14 cellular contexts compared by ENCODE assay signal in the genomic region with DNA sequence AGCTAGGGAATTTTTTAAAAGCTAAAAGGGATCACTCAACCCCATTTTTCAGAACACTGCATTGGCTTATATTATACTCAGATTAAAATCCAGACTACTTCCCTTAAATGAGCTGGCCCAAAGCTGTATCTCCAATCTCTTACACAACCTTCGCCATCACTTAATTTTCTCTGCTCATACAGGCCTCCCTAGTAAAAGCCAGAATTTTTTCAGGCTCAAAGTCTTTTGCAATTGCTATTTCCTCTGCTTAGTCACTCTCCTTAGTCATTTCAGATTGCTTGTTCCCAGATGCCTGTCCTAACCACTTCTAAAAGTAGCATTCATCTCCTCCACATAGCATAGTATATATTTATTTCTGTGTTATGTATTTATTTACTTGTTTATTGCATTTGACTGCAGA.
DNase-seq lines count a peak whose midpoint lies in the region; TF ChIP-seq lines count a peak whose summit lies in the region.
"Had no signal": no experiment of that assay in that cellular context is flagged by ENCODE, and none has a peak within 500 bp of the region (broad histone marks: within the 10 kb centered on the region; RNA-seq: fewer than 3 reads in every experiment).

No MANE protein-coding gene starts in this region.

- H3K9me3 ChIP-seq in skeletal muscle satellite cell (replicated peaks; ENCODE audit: low read length) = no peaks in the 10 kb centered on the region
- H3K9me3 ChIP-seq: colonic mucosa, heart left ventricle had no signal

- TF ChIP-seq CTCF in fibroblast of mammary gland (conservative IDR thresholded peaks at IDR 0.05; ENCODE audit: control insufficient read depth, insufficient read depth, low read depth, low read length) (no peak), glutamatergic neuron (IDR thresholded peaks at IDR 0.05; ENCODE audit: partially characterized antibody, unreplicated experiment) (no peak)

- H3K27me3 ChIP-seq in skeletal muscle satellite cell (ENCODE audit: control insufficient read depth, insufficient read depth, low read length) = no peaks in the 10 kb centered on the region
- H3K27me3 ChIP-seq: colonic mucosa, heart left ventricle had no signal

- in situ Hi-C loops in SK-MEL-5 (cut with HindIII; ENCODE audit: low pct_unique_long_range_greater_than_20kb, low sequenced_read_pairs) = no loop called here

- CTCF ChIA-PET in activated CD4-positive, alpha-beta memory T cell treated with anti-CD3 and anti-CD28 coated beads for 36 hours (lab: Charles Lee) = no interaction called here

- H3K9me3 Mint-ChIP-seq in activated CD4-positive, alpha-beta memory T cell treated with anti-CD3 and anti-CD28 coated beads for 36 hours = peaks cover 11% of the 10 kb centered on the region
- peaks cover 23% of the 10 kb centered on the region for H3K9me3 Mint-ChIP-seq in T-helper 2 cell treated with Interferon-gamma antibody and Interleukin-4, amounts not matched to agents 5 μg/mL and 100 μg/mL, for 36 hours
- no peaks in the 10 kb centered on the region for H3K9me3 Mint-ChIP-seq in glutamatergic neuron (ENCODE audit: unreplicated experiment)
- H3K9me3 Mint-ChIP-seq: activated B cell treated with CpG ODN at 0.5 μM for 24 hours had no signal

- intact Hi-C loops in activated CD4-positive, alpha-beta memory T cell treated with anti-CD3 and anti-CD28 coated beads for 36 hours (cut with micrococcal nuclease) = no loop called here

- no peaks in the 10 kb centered on the region for H3K4me1 Mint-ChIP-seq in activated CD4-positive, alpha-beta memory T cell treated with anti-CD3 and anti-CD28 coated beads for 36 hours (ENCODE audit: low read depth)
- no peaks in the 10 kb centered on the region for H3K4me1 Mint-ChIP-seq in T-helper 2 cell treated with Interferon-gamma antibody and Interleukin-4, amounts not matched to agents 5 μg/mL and 100 μg/mL, for 36 hours (ENCODE audit: low read depth)
- peaks cover 5% of the 10 kb centered on the region for H3K4me1 Mint-ChIP-seq in glutamatergic neuron (ENCODE audit: low read depth, unreplicated experiment)
- H3K4me1 Mint-ChIP-seq: activated B cell treated with CpG ODN at 0.5 μM for 24 hours had no signal

- DNase-seq in H4 (ENCODE audit: low spot score) (peak; percentile 68), SK-MEL-5 (ENCODE audit: low read depth, low spot score) (peak; percentile 8), fibroblast of mammary gland (ENCODE audit: low read depth) (peak; percentile 78), glutamatergic neuron (no peak), DMS79 treated with DMSO at 0.1 percent for 48 hours (lab: John Stamatoyannopoulos, UW) (no peak)
- no peak for DNase-seq in activated CD4-positive, alpha-beta memory T cell treated with anti-CD3 and anti-CD28 coated beads for 36 hours
- DNase-seq in T-helper 2 cell treated with Interferon-gamma antibody and Interleukin-4, amounts not matched to agents 5 μg/mL and 100 μg/mL, for 36 hours (ENCODE audit: low spot score) = no peak
- DNase-seq: activated B cell treated with CpG ODN at 0.5 μM for 24 hours, activated gamma-delta T cell, colonic mucosa, heart left ventricle, NCI-H2081, right cardiac atrium had no signal

- H3K9ac ChIP-seq in skeletal muscle satellite cell (ENCODE audit: low read depth, low read length) = peak overlapping the region; percentile 4

- no peaks in the 10 kb centered on the region for H3K36me3 ChIP-seq in skeletal muscle satellite cell (ENCODE audit: insufficient read depth, low read length)
- H3K36me3 ChIP-seq: colonic mucosa, heart left ventricle had no signal

- H3K36me3 Mint-ChIP-seq in activated CD4-positive, alpha-beta memory T cell treated with anti-CD3 and anti-CD28 coated beads for 36 hours = no peaks in the 10 kb centered on the region
- H3K36me3 Mint-ChIP-seq in T-helper 2 cell treated with Interferon-gamma antibody and Interleukin-4, amounts not matched to agents 5 μg/mL and 100 μg/mL, for 36 hours (ENCODE audit: low read depth) = no peaks in the 10 kb centered on the region
- no peaks in the 10 kb centered on the region for H3K36me3 Mint-ChIP-seq in glutamatergic neuron (ENCODE audit: unreplicated experiment)

- H3K4me3 ChIP-seq in fibroblast of mammary gland (ENCODE audit: control insufficient read depth, low read depth, low read length) (no peak overlapping the region), skeletal muscle satellite cell (ENCODE audit: low read length) (no peak overlapping the region)
- H3K4me3 ChIP-seq: colonic mucosa, heart left ventricle had no signal

- no peaks in the 10 kb centered on the region for H3K27me3 Mint-ChIP-seq in activated CD4-positive, alpha-beta memory T cell treated with anti-CD3 and anti-CD28 coated beads for 36 hours
- no peaks in the 10 kb centered on the region for H3K27me3 Mint-ChIP-seq in T-helper 2 cell treated with Interferon-gamma antibody and Interleukin-4, amounts not matched to agents 5 μg/mL and 100 μg/mL, for 36 hours (ENCODE audit: low read depth)
- H3K27me3 Mint-ChIP-seq in glutamatergic neuron (ENCODE audit: unreplicated experiment) = no peaks in the 10 kb centered on the region
- H3K27me3 Mint-ChIP-seq: activated B cell treated with CpG ODN at 0.5 μM for 24 hours had no signal

- peak overlapping the region; percentile 48 for H3K4me2 ChIP-seq in skeletal muscle satellite cell (ENCODE audit: low read length)

- H3K4me3 Mint-ChIP-seq in activated CD4-positive, alpha-beta memory T cell treated with anti-CD3 and anti-CD28 coated beads for 36 hours = no peak overlapping the region
- no peak overlapping the region for H3K4me3 Mint-ChIP-seq in T-helper 2 cell treated with Interferon-gamma antibody and Interleukin-4, amounts not matched to agents 5 μg/mL and 100 μg/mL, for 36 hours
- H3K4me3 Mint-ChIP-seq in glutamatergic neuron (ENCODE audit: unreplicated experiment) = no peak overlapping the region
- H3K4me3 Mint-ChIP-seq: activated B cell treated with CpG ODN at 0.5 μM for 24 hours had no signal

- peaks cover 27% of the 10 kb centered on the region for H3K4me1 ChIP-seq in skeletal muscle satellite cell (ENCODE audit: control insufficient read depth, insufficient read depth, low read length)
- H3K4me1 ChIP-seq: colonic mucosa had no signal

- POLR2A ChIA-PET in activated CD4-positive, alpha-beta memory T cell treated with anti-CD3 and anti-CD28 coated beads for 36 hours (lab: Charles Lee) = no interaction called here

- no peak overlapping the region for H3K27ac Mint-ChIP-seq in activated CD4-positive, alpha-beta memory T cell treated with anti-CD3 and anti-CD28 coated beads for 36 hours
- no peak overlapping the region for H3K27ac Mint-ChIP-seq in T-helper 2 cell treated with Interferon-gamma antibody and Interleukin-4, amounts not matched to agents 5 μg/mL and 100 μg/mL, for 36 hours
- no peak overlapping the region for H3K27ac Mint-ChIP-seq in glutamatergic neuron (ENCODE audit: unreplicated experiment)
- H3K27ac Mint-ChIP-seq: activated B cell treated with CpG ODN at 0.5 μM for 24 hours had no signal

Comparison
In these comparisons a context has a peak if more than half of its experiments do, and no peak if none do; other contexts are left out.
1. DNase-seq: peak in H4 (single experiment), SK-MEL-5 (single experiment) and fibroblast of mammary gland (single experiment); none in activated CD4-positive, alpha-beta memory T cell treated with anti-CD3 and anti-CD28 coated beads for 36 hours (single experiment), T-helper 2 cell treated with Interferon-gamma antibody and Interleukin-4, amounts not matched to agents 5 μg/mL and 100 μg/mL, for 36 hours (single experiment), glutamatergic neuron (single experiment) and DMS79 treated with DMSO at 0.1 percent for 48 hours (single experiment).